ENCODE assay signal across 8 cellular contexts in the genomic region with DNA sequence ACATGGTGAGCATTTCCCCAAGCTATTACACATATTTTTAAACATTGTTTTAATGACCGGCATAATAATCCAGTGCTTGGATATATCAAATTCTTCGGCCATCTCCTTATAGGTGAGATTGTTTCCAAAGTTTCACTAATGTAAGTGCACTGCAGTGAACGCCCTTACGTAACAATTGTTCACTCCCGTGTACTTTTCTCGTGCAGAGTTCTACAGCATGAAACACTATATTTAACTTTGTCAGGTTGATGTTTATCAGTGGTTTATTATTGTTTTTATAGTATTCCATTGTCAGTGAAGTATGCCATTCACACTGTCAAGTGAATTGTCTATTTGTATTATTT. TPM values are rescaled to one million over a fixed set of nuclear protein-coding genes. Genes with fewer than 3 reads are reported as not detected.
DNase-seq lines count a peak whose midpoint lies in the region; ATAC-seq and TF ChIP-seq lines count a peak whose summit lies in the region.

No MANE protein-coding gene starts in this region.

- H3K27me3 ChIP-seq in CD4-positive, alpha-beta memory T cell (ENCODE audit: insufficient read depth, low read length) = no peaks in the 10 kb centered on the region
- H3K27me3 ChIP-seq in OCI-LY1 (ENCODE audit: insufficient read depth, low read length) (no peaks in the 10 kb centered on the region), neuronal stem cell (ENCODE audit: control insufficient read depth in 3 of 3, insufficient read depth in 3 of 3, low read depth in 1 of 3, low read length in 3 of 3) (no peaks in the 10 kb centered on the region)

- peaks cover 34% of the 10 kb centered on the region for H3K4me1 ChIP-seq in CD4-positive, alpha-beta memory T cell (ENCODE audit: insufficient read depth, low read length)
- H3K4me1 ChIP-seq in OCI-LY1 (ENCODE audit: insufficient read depth, low read length, severe bottlenecking) (peaks cover 38% of the 10 kb centered on the region), neuronal stem cell (ENCODE audit: control insufficient read depth in 2 of 2, insufficient read depth in 1 of 2, low read depth in 1 of 2, low read length in 2 of 2) (peaks cover 12 to 20% of the 10 kb centered on the region in 2 donors)

- no peak overlapping the region for H2AK5ac ChIP-seq in neuronal stem cell (ENCODE audit: low read depth, low read length)

- TF ChIP-seq CTCF in OCI-LY1 (IDR thresholded peaks at IDR 0.05; ENCODE audit: low read length) = no peak

- no peaks in the 10 kb centered on the region for H3K27me3 Mint-ChIP-seq in CD4-positive, alpha-beta memory T cell
- no peaks in the 10 kb centered on the region for H3K27me3 Mint-ChIP-seq in effector memory CD8-positive, alpha-beta T cell

- WGBS in neuronal stem cell (ENCODE audit: extremely low coverage in 2 of 2, insufficient read length in 2 of 2, insufficient replicate concordance in 1 of 2), 2 donors = no CpG with 5 or more reads among the region's 6 CpGs

- no peak overlapping the region for H3K4ac ChIP-seq in neuronal stem cell (ENCODE audit: low read length)

- H2BK120ac ChIP-seq in neuronal stem cell (ENCODE audit: low read depth, low read length) = no peak overlapping the region

- peak overlapping the region in 1 of 2 donors; percentile 97 for H3K4me3 ChIP-seq in CD4-positive, alpha-beta memory T cell (ENCODE audit: low read length in 2 of 2)
- H3K4me3 ChIP-seq in OCI-LY1 (ENCODE audit: low read depth, low read length, poor library complexity, severe bottlenecking) = peak overlapping the region; percentile 72
- peak overlapping the region in 1 of 2 donors; percentile 41 for H3K4me3 ChIP-seq in neuronal stem cell (ENCODE audit: low read length in 2 of 2)

- no peak overlapping the region for H3K18ac ChIP-seq in neuronal stem cell (ENCODE audit: low read length)

- H4K20me1 ChIP-seq in OCI-LY1 (ENCODE audit: insufficient read depth, low read length) = no peaks in the 10 kb centered on the region

- no peak for ATAC-seq in effector memory CD8-positive, alpha-beta T cell (replicated peaks)
- ATAC-seq in left colon = no peak

- no peak overlapping the region for H4K91ac ChIP-seq in neuronal stem cell (ENCODE audit: low read depth, low read length, poor library complexity)

- no peak overlapping the region for H4K8ac ChIP-seq in neuronal stem cell (ENCODE audit: low read depth, low read length)

- peak overlapping the region; percentile 69 to 97 (median 92) for H3K4me3 Mint-ChIP-seq in CD4-positive, alpha-beta memory T cell
- peak overlapping the region; percentile 92 to 97 for H3K4me3 Mint-ChIP-seq in effector memory CD8-positive, alpha-beta T cell

- no peak overlapping the region for H2BK5ac ChIP-seq in neuronal stem cell (ENCODE audit: low read length)

- H3K9me3 ChIP-seq in CD4-positive, alpha-beta memory T cell (ENCODE audit: control insufficient read depth in 1 of 2, low read length in 2 of 2) = no peaks in the 10 kb centered on the region
- no peaks in the 10 kb centered on the region for H3K9me3 ChIP-seq in OCI-LY1 (ENCODE audit: low read length)
- H3K9me3 ChIP-seq in neuronal stem cell (replicated peaks in 1 of 2; ENCODE audit: control insufficient read depth in 2 of 2, insufficient read depth in 1 of 2, low read depth in 1 of 2, low read length in 2 of 2) = no peaks in the 10 kb centered on the region

- no peak for DNase-seq in CD4-positive, alpha-beta memory T cell
- no peak for DNase-seq in effector memory CD8-positive, alpha-beta T cell
- no peak for DNase-seq in neuronal stem cell (ENCODE audit: low spot score)
- no peak for DNase-seq in nucleus accumbens (lab: John Stamatoyannopoulos, UW)
- DNase-seq in NCI-H2196 (lab: John Stamatoyannopoulos, UW; ENCODE audit: unreplicated experiment) = no peak
- no peak for DNase-seq in left colon
- DNase-seq in amygdala (lab: John Stamatoyannopoulos, UW) = no peak

- H3K27ac Mint-ChIP-seq in CD4-positive, alpha-beta memory T cell = peak overlapping the region; percentile 94 to 100 (median 99)
- peak overlapping the region; percentile 97 to 99 for H3K27ac Mint-ChIP-seq in effector memory CD8-positive, alpha-beta T cell

- POLR2A ChIA-PET in CD4-positive, alpha-beta memory T cell (lab: Charles Lee; ENCODE audit: partially characterized antibody) = interaction anchor here (0.7 to 4.8 kb wide), 4 partner anchors 8 to 1634 kb away, joined by 3 to 128 read pairs (median 26); partner anchors contain the start of genes NAPB and NXT1

- no peak overlapping the region for H3K14ac ChIP-seq in neuronal stem cell (ENCODE audit: low read length)

- H3K4me1 Mint-ChIP-seq in CD4-positive, alpha-beta memory T cell = peaks cover 13 to 52% (median 24%) of the 10 kb centered on the region in 4 donors
- H3K4me1 Mint-ChIP-seq in effector memory CD8-positive, alpha-beta T cell (ENCODE audit: low read depth in 2 of 2) = peaks cover 15 to 21% of the 10 kb centered on the region in 2 donors

- no peak overlapping the region for H2AFZ ChIP-seq in OCI-LY1 (ENCODE audit: low read length)
- peak overlapping the region; percentile 81 for H2AFZ ChIP-seq in neuronal stem cell (ENCODE audit: low read length)

- no peak overlapping the region for H2BK15ac ChIP-seq in neuronal stem cell (ENCODE audit: low read length)

- no peak overlapping the region for H3K23ac ChIP-seq in neuronal stem cell (ENCODE audit: low read depth, low read length, poor library complexity)

- H3K79me2 ChIP-seq in OCI-LY1 (ENCODE audit: insufficient read depth, low read length) = peaks cover 12% of the 10 kb centered on the region

- peaks cover 8% of the 10 kb centered on the region for H3K79me1 ChIP-seq in neuronal stem cell (ENCODE audit: low read depth, low read length)

- H3K9me3 Mint-ChIP-seq in CD4-positive, alpha-beta memory T cell = peaks cover 0 to 3% (median 0%) of the 10 kb centered on the region in 8 donors
- H3K9me3 Mint-ChIP-seq in effector memory CD8-positive, alpha-beta T cell = no peaks in the 10 kb centered on the region

- CTCF ChIA-PET in CD4-positive, alpha-beta memory T cell (lab: Charles Lee; ENCODE audit: partially characterized antibody) = interaction anchor here (0.9 to 4.9 kb wide), 6 partner anchors 9 to 63 kb away, joined by 3 to 78 read pairs (median 10); partner anchors contain the start of genes NAPB and NXT1

- intact Hi-C loops in CD4-positive, alpha-beta memory T cell (cut with micrococcal nuclease) = loop anchor here (1.0 kb wide), 1 partner anchor 8 kb away; the partner anchor contains the start of gene NXT1
- intact Hi-C loops in left colon (cut with DNase I, micrococcal nuclease) = loop anchor here in 1 of 2 donors (10.0 kb wide), 1 partner anchor 266 kb away; no protein-coding TSS in a partner anchor

- H3K4me2 ChIP-seq in OCI-LY1 (ENCODE audit: low read length) (peak overlapping the region; percentile 79), neuronal stem cell (ENCODE audit: insufficient read depth, low read length, poor library complexity, severe bottlenecking) (peak overlapping the region; percentile 3)

- H3K9me2 ChIP-seq in OCI-LY1 (ENCODE audit: low read depth, low read length) = no peaks in the 10 kb centered on the region

- H3K27ac ChIP-seq in CD4-positive, alpha-beta memory T cell (ENCODE audit: low read depth, low read length) = peak overlapping the region; percentile 95
- peak overlapping the region; percentile 74 for H3K27ac ChIP-seq in OCI-LY1 (ENCODE audit: low read depth, low read length, poor library complexity, severe bottlenecking)
- H3K27ac ChIP-seq in neuronal stem cell (replicated peaks; ENCODE audit: low read length) = no peak overlapping the region

- H3K9ac ChIP-seq in OCI-LY1 (ENCODE audit: low read length) = peak overlapping the region; percentile 64
- no peak overlapping the region for H3K9ac ChIP-seq in neuronal stem cell (ENCODE audit: low read depth, low read length, poor library complexity)

- peaks cover 0 to 30% of the 10 kb centered on the region in 2 donors for H3K36me3 Mint-ChIP-seq in CD4-positive, alpha-beta memory T cell
- peaks cover 51% of the 10 kb centered on the region for H3K36me3 Mint-ChIP-seq in effector memory CD8-positive, alpha-beta T cell (ENCODE audit: insufficient read depth)

- no peak overlapping the region for H2BK12ac ChIP-seq in neuronal stem cell (ENCODE audit: low read length)

- H3K36me3 ChIP-seq in CD4-positive, alpha-beta memory T cell (ENCODE audit: insufficient read depth, low read length) = peaks cover 17% of the 10 kb centered on the region
- peaks cover 26% of the 10 kb centered on the region for H3K36me3 ChIP-seq in OCI-LY1 (ENCODE audit: insufficient read depth, low read length)
- H3K36me3 ChIP-seq in neuronal stem cell (replicated peaks in 1 of 2; ENCODE audit: control insufficient read depth in 2 of 2, insufficient read depth in 2 of 2, low read length in 2 of 2) = peaks cover 19 to 27% of the 10 kb centered on the region in 2 donors

- no peaks in the 10 kb centered on the region for H3F3A ChIP-seq in OCI-LY1 (ENCODE audit: insufficient read depth, low read length)

RNA-seq across cellular contexts. Expression of gene GZF1, which starts 3.4 kb away (rescaled TPM):
- 10 to 100 TPM; 12.8 to 14.1 TPM for total RNA-seq in CD4-positive, alpha-beta memory T cell
- polyA plus RNA-seq in CD4-positive, alpha-beta memory T cell = 1 to 10 TPM; 2.6 to 3.5 TPM
- polyA plus RNA-seq in neuronal stem cell (2013, experiment 1 of 2) = 6.0 TPM
- 6.0 TPM for polyA plus RNA-seq in neuronal stem cell (2013, experiment 2 of 2)
- 10 to 100 TPM in 1 of 2 donors, 1 to 10 TPM in 1; 8.3 to 10.2 TPM for total RNA-seq in left colon

RNA-seq across cellular contexts. Expression of gene NXT1, which starts 7.9 kb away (rescaled TPM):
- total RNA-seq in CD4-positive, alpha-beta memory T cell = 10 to 100 TPM; 21.5 to 23.6 TPM
- polyA plus RNA-seq in CD4-positive, alpha-beta memory T cell = 100 to 1,000 TPM in 1 of 2 donors, 10 to 100 TPM in 1; 59.9 to 102 TPM
- polyA plus RNA-seq in neuronal stem cell (2013, experiment 1 of 2) = 32.1 TPM
- polyA plus RNA-seq in neuronal stem cell (2013, experiment 2 of 2) = 32.9 TPM
- 10 to 100 TPM in 1 of 2 donors, 1 to 10 TPM in 1; 8.5 to 10.0 TPM for total RNA-seq in left colon
